Comparison of ENCODE assay signal across 28 cellular contexts in the genomic region with DNA sequence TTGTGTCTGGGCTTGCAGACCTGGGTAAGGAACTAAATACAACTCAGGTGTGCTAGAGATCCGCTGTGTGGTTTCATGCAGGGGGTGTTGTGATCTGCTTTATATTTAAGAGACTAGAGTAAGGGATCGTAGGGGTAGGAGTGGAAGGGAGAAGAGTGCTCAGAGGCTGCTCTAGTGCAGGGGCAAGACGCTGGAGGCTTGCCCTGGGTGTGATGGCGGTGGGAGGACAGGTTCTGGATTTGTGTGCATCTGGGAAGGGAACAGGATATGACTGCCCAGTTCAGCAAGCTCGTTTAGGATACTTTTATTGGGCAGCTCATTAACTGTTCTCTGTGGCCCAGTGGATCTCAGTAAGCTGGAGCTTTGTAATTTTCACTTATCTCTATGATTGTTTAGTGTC. TPM values are rescaled to one million over a fixed set of nuclear protein-coding genes. Genes with fewer than 3 reads are reported as not detected.
DNase-seq lines count a peak whose midpoint lies in the region; ATAC-seq and TF ChIP-seq lines count a peak whose summit lies in the region.
"Had no signal": no experiment of that assay in that cellular context is flagged by ENCODE, and none has a peak within 500 bp of the region (broad histone marks: within the 10 kb centered on the region; RNA-seq: fewer than 3 reads in every experiment).

No MANE protein-coding gene starts in this region.

- TF ChIP-seq CTCF in PC-3 (conservative IDR thresholded peaks at IDR 0.05; ENCODE audit: low read depth, low read length) (no peak), nephron progenitor cell (IDR thresholded peaks at IDR 0.05) (no peak)

- H3K27me3 ChIP-seq in PC-3 (ENCODE audit: low read length), result no peaks in the 10 kb centered on the region
- H3K27me3 ChIP-seq: esophagus squamous epithelium, suprapubic skin had no signal

- no peak overlapping the region for H3K27ac ChIP-seq in PC-3 (ENCODE audit: low read length)
- H3K27ac ChIP-seq: esophagus squamous epithelium, KMS-11, neutrophil, suprapubic skin had no signal

- peaks cover 27% of the 10 kb centered on the region; the same call in 1 of the 2 replicates for H4K20me1 ChIP-seq in PC-3 (ENCODE audit: low read length)

- DNase-seq in activated naive CD4-positive, alpha-beta T cell treated with anti-CD3 and anti-CD28 coated beads, Interleukin-2, amount 10 ng/mL, durations not matched to agents 7 days and 5 days, result no peak
- no peak for DNase-seq in activated naive CD4-positive, alpha-beta T cell treated with Interleukin-2 at 50 U/mL for 16 hours
- DNase-seq in PC-3 (peak; percentile 45), nephron progenitor cell (no peak), head of caudate nucleus (no peak)
- DNase-seq: activated CD4-positive, alpha-beta memory T cell treated with anti-CD3 and anti-CD28 coated beads, Interleukin-2, amount 10 ng/mL, durations not matched to agents 7 days and 5 days; Calu3; DMS79 treated with DMSO at 0.1 percent for 48 hours; esophagus squamous epithelium; foreskin melanocyte; GF-D8; H9; left cardiac atrium; NCI-H1436; NCI-H345; stimulated activated CD4-positive, alpha-beta T cell treated with anti-CD3 and anti-CD28 coated beads, Interleukin-4, amount 100 ng/mL, for 24 hours had no signal

- H3K4me1 ChIP-seq in PC-3 (ENCODE audit: insufficient read depth, low read length), result peaks cover 22% of the 10 kb centered on the region
- H3K4me1 ChIP-seq: esophagus squamous epithelium, suprapubic skin had no signal

- H3K4me2 ChIP-seq in PC-3 (ENCODE audit: low read length), result 0 out of 2 replicates have a peak overlapping the region, but pooled peaks have one; percentile 1
- H3K4me2 ChIP-seq: KMS-11 had no signal

- H3K9me3 Mint-ChIP-seq in activated naive CD4-positive, alpha-beta T cell treated with anti-CD3 and anti-CD28 coated beads, Interleukin-2, amount 10 ng/mL, durations not matched to agents 7 days and 5 days, result no peaks in the 10 kb centered on the region
- H3K9me3 Mint-ChIP-seq in activated naive CD8-positive, alpha-beta T cell (ENCODE audit: low read depth), result no peaks in the 10 kb centered on the region
- H3K9me3 Mint-ChIP-seq in nephron progenitor cell, result no peaks in the 10 kb centered on the region
- H3K9me3 Mint-ChIP-seq: activated CD4-positive, alpha-beta memory T cell treated with anti-CD3 and anti-CD28 coated beads, Interleukin-2, amount 10 ng/mL, durations not matched to agents 7 days and 5 days; central memory CD8-positive, alpha-beta T cell; dendritic cell treated with granulocyte-macrophage colony-stimulating factor and Interleukin-4, amounts not matched to agents 40 ng/mL and 50 ng/mL, for 4 days; H9; memory B cell; stimulated activated effector memory CD8-positive, alpha-beta T cell treated with anti-CD3 and anti-CD28 coated beads, Interleukin-12 subunit alpha, Interleukin-12 subunit beta, amount 100 ng/mL, for 72 hours had no signal

- no peak overlapping the region for H3K9ac ChIP-seq in PC-3 (ENCODE audit: low read length)
- H3K9ac ChIP-seq: KMS-11 had no signal

- CTCF ChIA-PET in activated naive CD4-positive, alpha-beta T cell treated with anti-CD3 and anti-CD28 coated beads, Interleukin-2, amount 10 ng/mL, durations not matched to agents 7 days and 5 days (lab: Charles Lee), result interaction anchor here (0.6 to 1.2 kb wide), 3 partner anchors 10 to 29 kb away, joined by 3 read pairs; no protein-coding TSS in a partner anchor
- CTCF ChIA-PET in PC-3 (lab: Charles Lee), result interaction anchor here (0.6 kb wide), 1 partner anchor 11 kb away, joined by 4 read pairs; no protein-coding TSS in a partner anchor

- peaks cover 5% of the 10 kb centered on the region for H3K36me3 Mint-ChIP-seq in activated naive CD4-positive, alpha-beta T cell treated with anti-CD3 and anti-CD28 coated beads, Interleukin-2, amount 10 ng/mL, durations not matched to agents 7 days and 5 days
- no peaks in the 10 kb centered on the region for H3K36me3 Mint-ChIP-seq in activated naive CD8-positive, alpha-beta T cell
- no peaks in the 10 kb centered on the region for H3K36me3 Mint-ChIP-seq in nephron progenitor cell (ENCODE audit: low read depth)
- H3K36me3 Mint-ChIP-seq: stimulated activated effector memory CD8-positive, alpha-beta T cell treated with anti-CD3 and anti-CD28 coated beads, Interleukin-12 subunit alpha, Interleukin-12 subunit beta, amount 100 ng/mL, for 72 hours had no signal

- no peak overlapping the region for H2AFZ ChIP-seq in PC-3 (ENCODE audit: low read length)

- H3K27ac Mint-ChIP-seq in activated naive CD4-positive, alpha-beta T cell treated with anti-CD3 and anti-CD28 coated beads, Interleukin-2, amount 10 ng/mL, durations not matched to agents 7 days and 5 days, result peak overlapping the region; percentile 8
- H3K27ac Mint-ChIP-seq in activated naive CD8-positive, alpha-beta T cell, result peak overlapping the region; percentile 84
- peak overlapping the region; percentile 71 for H3K27ac Mint-ChIP-seq in nephron progenitor cell
- H3K27ac Mint-ChIP-seq: activated CD4-positive, alpha-beta memory T cell treated with anti-CD3 and anti-CD28 coated beads, Interleukin-2, amount 10 ng/mL, durations not matched to agents 7 days and 5 days; dendritic cell treated with granulocyte-macrophage colony-stimulating factor and Interleukin-4, amounts not matched to agents 40 ng/mL and 50 ng/mL, for 4 days; progenitor cell of endocrine pancreas had no signal

- H3K79me2 ChIP-seq in PC-3 (ENCODE audit: low read length), result peaks cover 98% of the 10 kb centered on the region

- ATAC-seq in PC-3 (peak; percentile 48), GM21737 (IDR thresholded peaks at IDR 0.05; ENCODE audit: unreplicated experiment) (no peak), HG03045 (IDR thresholded peaks at IDR 0.05; ENCODE audit: unreplicated experiment) (no peak)
- ATAC-seq: left cardiac atrium; sciatic nerve; stimulated activated effector memory CD8-positive, alpha-beta T cell treated with anti-CD3 and anti-CD28 coated beads, Interleukin-12 subunit alpha, Interleukin-12 subunit beta, amount 100 ng/mL, for 72 hours had no signal

- H3F3A ChIP-seq in PC-3 (ENCODE audit: low read length, unreplicated experiment), result no peaks in the 10 kb centered on the region

- POLR2A ChIA-PET in PC-3 (lab: Charles Lee; ENCODE audit: unreplicated experiment), result no interaction called here

- H3K36me3 ChIP-seq in PC-3 (ENCODE audit: low read depth, low read length), result no peaks in the 10 kb centered on the region
- H3K36me3 ChIP-seq: esophagus squamous epithelium, neutrophil, suprapubic skin had no signal

- BruUV-seq in PC-3 (replicated peaks; lab: Mats Ljungman, UMichigan), result no TSS peak

- intact Hi-C loops in PC-3 (cut with micrococcal nuclease), result no loop called here
- intact Hi-C loops in head of caudate nucleus (cut with DNase I), result no loop called here

- H3K9me3 ChIP-seq in PC-3 (ENCODE audit: low read length), result no peaks in the 10 kb centered on the region
- H3K9me3 ChIP-seq: esophagus squamous epithelium, neutrophil, suprapubic skin had no signal

- H3K4me3 ChIP-seq in PC-3 (ENCODE audit: low read length), result no peak overlapping the region
- H3K4me3 ChIP-seq: esophagus squamous epithelium, suprapubic skin had no signal

- H3K27me3 Mint-ChIP-seq in activated naive CD4-positive, alpha-beta T cell treated with anti-CD3 and anti-CD28 coated beads, Interleukin-2, amount 10 ng/mL, durations not matched to agents 7 days and 5 days, result no peaks in the 10 kb centered on the region
- H3K27me3 Mint-ChIP-seq in activated naive CD8-positive, alpha-beta T cell, result no peaks in the 10 kb centered on the region
- H3K27me3 Mint-ChIP-seq in nephron progenitor cell (ENCODE audit: low read depth, poor library complexity), result peaks cover 3% of the 10 kb centered on the region
- H3K27me3 Mint-ChIP-seq: activated CD4-positive, alpha-beta memory T cell treated with anti-CD3 and anti-CD28 coated beads, Interleukin-2, amount 10 ng/mL, durations not matched to agents 7 days and 5 days; central memory CD8-positive, alpha-beta T cell; dendritic cell treated with granulocyte-macrophage colony-stimulating factor and Interleukin-4, amounts not matched to agents 40 ng/mL and 50 ng/mL, for 4 days; memory B cell; progenitor cell of endocrine pancreas had no signal

- no peaks in the 10 kb centered on the region for H3K9me2 ChIP-seq in PC-3 (replicated peaks; ENCODE audit: low read length)

- H3K4me3 Mint-ChIP-seq in activated naive CD4-positive, alpha-beta T cell treated with anti-CD3 and anti-CD28 coated beads, Interleukin-2, amount 10 ng/mL, durations not matched to agents 7 days and 5 days, result no peak overlapping the region
- H3K4me3 Mint-ChIP-seq in activated naive CD8-positive, alpha-beta T cell, result no peak overlapping the region
- H3K4me3 Mint-ChIP-seq in nephron progenitor cell, result no peak overlapping the region
- H3K4me3 Mint-ChIP-seq: activated CD4-positive, alpha-beta memory T cell treated with anti-CD3 and anti-CD28 coated beads, Interleukin-2, amount 10 ng/mL, durations not matched to agents 7 days and 5 days; central memory CD8-positive, alpha-beta T cell; dendritic cell treated with granulocyte-macrophage colony-stimulating factor and Interleukin-4, amounts not matched to agents 40 ng/mL and 50 ng/mL, for 4 days; H9; memory B cell had no signal

- peaks cover 53% of the 10 kb centered on the region for H3K4me1 Mint-ChIP-seq in activated naive CD4-positive, alpha-beta T cell treated with anti-CD3 and anti-CD28 coated beads, Interleukin-2, amount 10 ng/mL, durations not matched to agents 7 days and 5 days
- peaks cover 69% of the 10 kb centered on the region for H3K4me1 Mint-ChIP-seq in activated naive CD8-positive, alpha-beta T cell (ENCODE audit: low read depth)
- peaks cover 18% of the 10 kb centered on the region for H3K4me1 Mint-ChIP-seq in nephron progenitor cell

RNA-seq across cellular contexts. Expression of gene RPTOR, which starts 47.6 kb away (rescaled TPM):
- 46.2 and 64.6 TPM in 2 replicates for total RNA-seq in PC-3 (2014; rRNA removed)

Comparison
In these comparisons a context has a peak if more than half of its experiments do, and no peak if none do; other contexts are left out.
1. H3K27ac Mint-ChIP-seq: peak in every context shown above with its lines; median percentile 84 in activated naive CD8-positive, alpha-beta T cell; 71 in nephron progenitor cell; 8 in activated naive CD4-positive, alpha-beta T cell treated with anti-CD3 and anti-CD28 coated beads, Interleukin-2, amount 10 ng/mL, durations not matched to agents 7 days and 5 days.